9 cellular contexts compared by ENCODE assay signal in the genomic region with DNA sequence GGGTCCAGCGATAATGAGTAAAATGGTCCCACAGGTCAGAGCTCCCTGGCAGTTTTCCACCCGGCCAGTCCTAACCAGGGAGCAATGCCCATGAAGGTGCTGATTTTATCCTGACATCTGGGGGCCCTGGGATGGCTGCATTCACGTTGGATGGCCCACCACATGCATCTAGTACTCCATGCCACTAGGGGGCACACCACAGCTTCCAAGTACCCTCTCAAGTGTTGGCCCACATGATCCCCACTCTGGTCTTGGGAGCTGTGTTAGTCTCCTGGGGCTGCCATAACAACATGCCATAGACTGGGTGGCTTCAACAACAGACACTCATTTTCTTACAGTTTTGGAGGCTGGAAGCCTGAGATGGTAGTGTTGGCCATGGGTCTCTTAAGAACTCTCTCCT.
DNase-seq lines count a peak whose midpoint lies in the region; ATAC-seq, FAIRE-seq and TF ChIP-seq lines count a peak whose summit lies in the region.
"Had no signal": no experiment of that assay in that cellular context is flagged by ENCODE, and none has a peak within 500 bp of the region (broad histone marks: within the 10 kb centered on the region; RNA-seq: fewer than 3 reads in every experiment).

No MANE protein-coding gene starts in this region.

- ATAC-seq in SK-N-SH treated with all-trans-retinoic acid at 6 μM for 48 hours (0 out of 3 replicates have a peak, but pooled peaks have one; percentile 9), HG02642 (IDR thresholded peaks at IDR 0.05; ENCODE audit: poor library complexity, unreplicated experiment) (no peak), GM21619 (IDR thresholded peaks at IDR 0.05; ENCODE audit: unreplicated experiment) (no peak)
- ATAC-seq in activated CD4-positive, CD25-positive, alpha-beta regulatory T cell treated with anti-CD3 and anti-CD28 coated beads, Interleukin-2, amount 50 U/mL, for 24 hours: no peak

- TF ChIP-seq POLR2A in GM12891 (IDR thresholded peaks at IDR 0.05; ENCODE audit: low read depth, low read length): no peak

- TF ChIP-seq CTCF in AG09309 (IDR thresholded peaks at IDR 0.05; ENCODE audit: control insufficient read depth, insufficient read depth, low read depth, low read length, missing control alignments): peak; percentile 35
- TF ChIP-seq CTCF in fibroblast of the aortic adventitia (IDR thresholded peaks at IDR 0.05; ENCODE audit: insufficient read depth, low read length): peak; percentile 34

- DNase-seq in AG09309 (ENCODE audit: low read depth) (no peak), GM12891 (ENCODE audit: insufficient read length, low spot score) (no peak), fibroblast of the aortic adventitia (ENCODE audit: low read depth) (no peak), nucleus accumbens (lab: John Stamatoyannopoulos, UW) (no peak)

- peak; percentile 13 for FAIRE-seq in GM12891 (lab: Jason Lieb, UNC)

- H3K4me3 ChIP-seq in AG09309 (ENCODE audit: control insufficient read depth, low read depth, low read length): no peak overlapping the region
- no peak overlapping the region for H3K4me3 ChIP-seq in fibroblast of the aortic adventitia (ENCODE audit: low read depth, low read length)
- H3K4me3 ChIP-seq: lung had no signal

TF ChIP-seq in GM12891, 5 proteins besides CTCF, POLR2A, EP300 and RAD21:
- TF ChIP-seq POU2F2 (IDR thresholded peaks at IDR 0.05; ENCODE audit: low read depth, low read length): no peak
- TF ChIP-seq PAX5 (IDR thresholded peaks at IDR 0.05; ENCODE audit: insufficient read depth, low read length, severe bottlenecking): no peak
- no peak for TF ChIP-seq SPI1 (IDR thresholded peaks at IDR 0.05; ENCODE audit: low read depth, low read length)
- no peak for TF ChIP-seq TAF1 (IDR thresholded peaks at IDR 0.05; ENCODE audit: low read depth, low read length)
- TF ChIP-seq POLR2AphosphoS5 (IDR thresholded peaks at IDR 0.05; ENCODE audit: low read depth, low read length): no peak

TF ChIP-seq in SK-N-SH treated with all-trans-retinoic acid at 6 μM for 48 hours, 23 proteins besides CTCF, POLR2A, EP300 and RAD21:
- no peak for TF ChIP-seq CSDC2 (CRISPR knock-in tag; IDR thresholded peaks at IDR 0.05)
- TF ChIP-seq ZNF70 (CRISPR knock-in tag; IDR thresholded peaks at IDR 0.05): no peak
- no peak for TF ChIP-seq RARB (CRISPR knock-in tag; IDR thresholded peaks at IDR 0.05)
- TF ChIP-seq ARNTL (CRISPR knock-in tag; IDR thresholded peaks at IDR 0.05; ENCODE audit: borderline replicate concordance, low read depth): no peak
- TF ChIP-seq, protein P1, sequence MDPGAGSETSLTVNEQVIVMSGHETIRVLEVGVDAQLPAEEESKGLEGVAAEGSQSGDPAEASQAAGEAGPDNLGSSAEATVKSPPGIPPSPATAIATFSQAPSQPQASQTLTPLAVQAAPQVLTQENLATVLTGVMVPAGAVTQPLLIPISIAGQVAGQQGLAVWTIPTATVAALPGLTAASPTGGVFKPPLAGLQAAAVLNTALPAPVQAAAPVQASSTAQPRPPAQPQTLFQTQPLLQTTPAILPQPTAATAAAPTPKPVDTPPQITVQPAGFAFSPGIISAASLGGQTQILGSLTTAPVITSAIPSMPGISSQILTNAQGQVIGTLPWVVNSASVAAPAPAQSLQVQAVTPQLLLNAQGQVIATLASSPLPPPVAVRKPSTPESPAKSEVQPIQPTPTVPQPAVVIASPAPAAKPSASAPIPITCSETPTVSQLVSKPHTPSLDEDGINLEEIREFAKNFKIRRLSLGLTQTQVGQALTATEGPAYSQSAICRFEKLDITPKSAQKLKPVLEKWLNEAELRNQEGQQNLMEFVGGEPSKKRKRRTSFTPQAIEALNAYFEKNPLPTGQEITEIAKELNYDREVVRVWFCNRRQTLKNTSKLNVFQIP (CRISPR knock-in tag; IDR thresholded peaks at IDR 0.05; ENCODE audit: borderline replicate concordance, low read depth): no peak
